In the genomic region with DNA sequence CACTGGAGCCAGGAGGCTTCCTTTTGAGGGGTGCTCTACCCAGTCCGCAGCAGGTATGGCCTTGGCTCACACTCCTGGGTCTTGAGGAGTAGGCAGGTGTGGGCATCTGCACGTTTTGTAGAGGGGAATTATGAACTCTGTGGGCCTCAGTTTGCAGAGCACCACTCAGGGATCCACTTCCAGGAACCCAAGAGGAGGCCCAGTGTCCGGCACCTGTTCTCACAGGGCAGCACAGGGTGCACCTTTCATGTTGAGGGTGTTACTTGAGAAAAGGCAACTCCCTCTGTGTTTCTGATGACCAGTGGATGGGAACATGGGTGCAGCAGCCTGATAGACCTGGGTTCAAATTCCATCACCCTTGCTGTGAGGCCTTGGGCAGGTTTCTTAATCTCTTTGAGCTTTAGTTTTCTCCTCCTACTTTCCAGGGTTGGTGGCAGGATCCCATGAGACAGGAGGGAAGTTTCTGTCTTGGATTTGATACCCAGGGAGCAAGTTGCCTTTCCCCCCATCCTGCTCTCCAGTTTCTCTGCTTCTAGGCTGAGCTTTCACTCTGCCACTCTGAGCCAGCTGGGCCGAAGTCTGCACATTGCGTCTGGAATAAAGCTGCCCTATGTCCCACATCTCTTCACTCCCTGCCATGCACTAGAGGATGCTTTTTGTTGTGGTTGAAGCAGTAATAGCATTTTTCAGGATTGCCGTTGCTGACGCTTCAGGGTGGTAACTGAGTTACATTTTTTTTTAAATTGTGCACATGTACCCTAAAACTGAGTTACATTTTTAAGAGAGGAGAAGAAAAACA, we compare ENCODE assay signal across 11 cellular contexts. TPM values are rescaled to one million over a fixed set of nuclear protein-coding genes. Genes with fewer than 3 reads are reported as not detected.
A peak's percentile ranks its signal among the peaks of the same experiment; 100 is the strongest.
DNase-seq lines count a peak whose midpoint lies in the region; ATAC-seq and TF ChIP-seq lines count a peak whose summit lies in the region.
"Had no signal": no experiment of that assay in that cellular context is flagged by ENCODE, and none has a peak within 500 bp of the region (broad histone marks: within the 10 kb centered on the region; RNA-seq: fewer than 3 reads in every experiment).

No MANE protein-coding gene starts in this region.

- peak; percentile 57 for DNase-seq in Jurkat, Clone E6-1 (ENCODE audit: low read depth, low spot score)
- DNase-seq in chondrocyte (ENCODE audit: low spot score) (no peak), osteocyte (ENCODE audit: extremely low spot score, unreplicated experiment) (peak; percentile 57), epidermal melanocyte (ENCODE audit: insufficient read length, low spot score) (no peak), GM13976 (ENCODE audit: low spot score) (no peak)
- no peak for DNase-seq in activated naive CD4-positive, alpha-beta T cell treated with anti-CD3 and anti-CD28 coated beads, Interleukin-2, amount 50 U/mL, for 16 hours
- DNase-seq: nephron progenitor cell, OCI-M1 had no signal

- no peak for TF ChIP-seq CTCF in chondrocyte (IDR thresholded peaks at IDR 0.05)
- TF ChIP-seq CTCF in osteocyte (IDR thresholded peaks at IDR 0.05), result no peak
- no peak for TF ChIP-seq CTCF in GM13976 (IDR thresholded peaks at IDR 0.05; ENCODE audit: borderline replicate concordance, control extremely low read depth, extremely low read depth, insufficient read depth, missing control alignments)

- in situ Hi-C loops in GM13976 (cut with MboI; ENCODE audit: low sequenced_read_pairs, unreplicated experiment), result no loop called here

- H3K27me3 Mint-ChIP-seq in chondrocyte (ENCODE audit: low read depth), result no peaks in the 10 kb centered on the region
- H3K27me3 Mint-ChIP-seq in osteocyte (ENCODE audit: unreplicated experiment), result no peaks in the 10 kb centered on the region

- H3K79me2 ChIP-seq in ACC112 (ENCODE audit: control insufficient read depth, insufficient read depth, low read length, unreplicated experiment), result no peaks in the 10 kb centered on the region

- H3K4me1 Mint-ChIP-seq in chondrocyte (ENCODE audit: low read depth) (peaks cover 48% of the 10 kb centered on the region), osteocyte (ENCODE audit: unreplicated experiment) (peaks cover 47% of the 10 kb centered on the region)

- ATAC-seq in HG03095 (IDR thresholded peaks at IDR 0.05; ENCODE audit: unreplicated experiment), result no peak
- ATAC-seq: gastroesophageal sphincter had no signal

- no peaks in the 10 kb centered on the region for H3K36me3 Mint-ChIP-seq in chondrocyte (ENCODE audit: low read depth)
- no peaks in the 10 kb centered on the region for H3K36me3 Mint-ChIP-seq in osteocyte (ENCODE audit: unreplicated experiment)

- H3K36me3 ChIP-seq in ACC112 (ENCODE audit: insufficient read depth, low read length), result no peaks in the 10 kb centered on the region

- H3K4me3 Mint-ChIP-seq in chondrocyte (ENCODE audit: unreplicated experiment) (no peak overlapping the region), osteocyte (ENCODE audit: unreplicated experiment) (no peak overlapping the region)
- H3K4me3 Mint-ChIP-seq: nephron progenitor cell had no signal

- H3K27ac Mint-ChIP-seq in chondrocyte (ENCODE audit: unreplicated experiment), result peak overlapping the region; percentile 72
- H3K27ac Mint-ChIP-seq in osteocyte (ENCODE audit: unreplicated experiment), result peak overlapping the region; percentile 61
- H3K27ac Mint-ChIP-seq: nephron progenitor cell had no signal

- H3K27ac ChIP-seq in ACC112 (ENCODE audit: low read depth, low read length), result peak overlapping the region; percentile 53
- H3K27ac ChIP-seq: gastroesophageal sphincter had no signal

- peaks cover 48% of the 10 kb centered on the region for H3K4me1 ChIP-seq in ACC112 (ENCODE audit: control insufficient read depth, insufficient read depth, low read length, unreplicated experiment)

- H3K9me3 Mint-ChIP-seq in chondrocyte (ENCODE audit: low read depth), result no peaks in the 10 kb centered on the region
- H3K9me3 Mint-ChIP-seq in osteocyte (ENCODE audit: unreplicated experiment), result no peaks in the 10 kb centered on the region
- H3K9me3 Mint-ChIP-seq: nephron progenitor cell had no signal

- H2AFZ ChIP-seq in ACC112 (ENCODE audit: low read length, unreplicated experiment), result peak overlapping the region; percentile 29

- H3K4me3 ChIP-seq in ACC112 (ENCODE audit: low read depth, low read length), result no peak overlapping the region
- H3K4me3 ChIP-seq in Jurkat, Clone E6-1 (ENCODE audit: low read length), result peak overlapping the region; percentile 21
- H3K4me3 ChIP-seq: gastroesophageal sphincter had no signal

- no peaks in the 10 kb centered on the region for H3K27me3 ChIP-seq in ACC112 (ENCODE audit: insufficient read depth, low read length)
- H3K27me3 ChIP-seq: gastroesophageal sphincter had no signal

RNA-seq across cellular contexts. Expression of gene ANGPTL2, which starts 40.3 kb away (rescaled TPM):
- polyA plus RNA-seq in Jurkat, Clone E6-1 (2012; ENCODE audit: insufficient read depth, insufficient read length), result 1.1 TPM
- 26.7 to 39.7 TPM (median 39.0 TPM) in 3 replicates for total RNA-seq in chondrocyte
- total RNA-seq in osteocyte, result 34.8 and 40.0 TPM in 2 replicates

Comparison
In these comparisons a context has a peak if more than half of its experiments do, and no peak if none do; other contexts are left out.
1. DNase-seq: peak in Jurkat, Clone E6-1 (single experiment) and osteocyte (single experiment); none in chondrocyte (single experiment), activated naive CD4-positive, alpha-beta T cell treated with anti-CD3 and anti-CD28 coated beads, Interleukin-2, amount 50 U/mL, for 16 hours (single experiment), epidermal melanocyte (single experiment) and GM13976 (single experiment).